9 cellular contexts compared by ENCODE assay signal in the genomic region with DNA sequence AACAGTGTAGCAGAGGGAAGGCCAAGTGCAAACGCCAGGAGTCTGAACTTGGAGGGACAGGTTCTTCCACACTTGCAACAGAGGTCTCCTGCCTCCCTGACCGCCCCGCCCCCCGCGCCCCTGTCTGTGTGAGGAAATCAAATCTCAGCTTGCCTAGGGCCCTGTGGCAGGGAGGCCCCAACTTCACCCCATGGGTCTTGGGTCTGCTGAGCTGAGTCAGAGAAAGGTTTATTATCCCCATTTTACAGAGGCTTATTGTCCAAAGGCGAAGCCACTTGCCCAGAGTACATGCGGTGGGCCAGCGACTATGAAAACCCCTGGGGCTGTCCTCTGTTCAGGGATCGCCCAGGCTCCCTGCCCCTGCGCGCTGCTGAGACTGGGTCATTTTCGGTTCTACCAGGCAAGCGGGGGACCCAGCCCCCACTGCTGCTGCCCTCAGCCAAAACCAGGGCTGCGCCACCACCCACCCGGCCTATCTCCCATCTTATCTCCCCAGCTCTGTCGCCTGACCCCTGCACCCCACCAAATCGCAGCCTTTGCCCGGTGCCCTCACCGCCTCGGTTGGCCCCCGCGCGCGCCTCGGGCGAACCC. TPM values are rescaled to one million over a fixed set of nuclear protein-coding genes. Genes with fewer than 3 reads are reported as not detected.
A peak's percentile ranks its signal among the peaks of the same experiment; 100 is the strongest.
DNase-seq lines count a peak whose midpoint lies in the region; FAIRE-seq and TF ChIP-seq lines count a peak whose summit lies in the region.
"Had no signal": no experiment of that assay in that cellular context is flagged by ENCODE, and none has a peak within 500 bp of the region (broad histone marks: within the 10 kb centered on the region; RNA-seq: fewer than 3 reads in every experiment).

No MANE protein-coding gene starts in this region.

- H3K36me3 Mint-ChIP-seq in HFFc6 (ENCODE audit: low read depth) = no peaks in the 10 kb centered on the region

- no peak overlapping the region for H2AFZ ChIP-seq in keratinocyte (ENCODE audit: control insufficient read depth, low read length)

- dilution Hi-C loops in keratinocyte (cut with MboI; ENCODE audit: extremely low pct_ligation_motif_present, low sequenced_read_pairs) = no loop called here

- H3K4me1 ChIP-seq in keratinocyte (ENCODE audit: control insufficient read depth, extremely low read depth, insufficient read depth, low read length) = peaks cover 22% of the 10 kb centered on the region

- no peak overlapping the region for H3K27ac Mint-ChIP-seq in HFFc6

- FAIRE-seq in keratinocyte (lab: Jason Lieb, UNC) = no peak

- TF ChIP-seq CTCF in keratinocyte (optimal IDR thresholded peaks at IDR 0.05 in 1 of 3, IDR thresholded peaks at IDR 0.05 in 1 of 3, conservative IDR thresholded peaks at IDR 0.05 in 1 of 3; ENCODE audit: extremely low read depth in 1 of 3, insufficient read depth in 2 of 3, low read length in 3 of 3) = no peak
- no peak for TF ChIP-seq CTCF in HFFc6 (IDR thresholded peaks at IDR 0.05)

- DNase-seq in DMS153 (lab: John Stamatoyannopoulos, UW) = peak; percentile 42
- no peak for DNase-seq in DMS153 treated with DMSO at 0.1 percent for 48 hours (lab: John Stamatoyannopoulos, UW; ENCODE audit: unreplicated experiment)
- peak in 39 of 56 donors; percentile 10 to 71 (median 57) for DNase-seq in amygdala (lab: John Stamatoyannopoulos, UW)
- DNase-seq in keratinocyte (ENCODE audit: low read depth, low spot score) = no peak
- peak; percentile 71 for DNase-seq in superior temporal gyrus (ENCODE audit: extremely low spot score)
- no peak for DNase-seq in AG08395 (ENCODE audit: low spot score)
- no peak for DNase-seq in 8988T
- no peak for DNase-seq in HFFc6

- no peak overlapping the region for H3K9ac ChIP-seq in keratinocyte (ENCODE audit: control insufficient read depth, extremely low read depth, insufficient read depth, low read length)

- H3K27me3 Mint-ChIP-seq in HFFc6 (ENCODE audit: insufficient read depth) = peaks cover 21% of the 10 kb centered on the region

- H3K27ac ChIP-seq in keratinocyte (ENCODE audit: control insufficient read depth, insufficient read depth, low read length) = no peak overlapping the region
- H3K27ac ChIP-seq: 22Rv1 had no signal

- no peaks in the 10 kb centered on the region for H3K9me3 Mint-ChIP-seq in HFFc6

- no peaks in the 10 kb centered on the region for H4K20me1 ChIP-seq in keratinocyte (ENCODE audit: control insufficient read depth, extremely low read depth, insufficient read depth, low read length)

- H3K79me2 ChIP-seq in keratinocyte (ENCODE audit: control insufficient read depth, insufficient read depth, low read length) = no peaks in the 10 kb centered on the region

- H3K36me3 ChIP-seq in keratinocyte (ENCODE audit: control insufficient read depth in 2 of 2, extremely low read depth in 1 of 2, insufficient read depth in 2 of 2, low read length in 2 of 2) = peaks cover 0 to 1% of the 10 kb centered on the region in 2 experiments

- H3K27me3 ChIP-seq in keratinocyte (ENCODE audit: control insufficient read depth, extremely low read depth, insufficient read depth, low read length) = no peaks in the 10 kb centered on the region

- peak overlapping the region; percentile 67 for H3K4me2 ChIP-seq in keratinocyte (ENCODE audit: control insufficient read depth, extremely low read depth, insufficient read depth, low read depth, low read length)

- H3K9me3 ChIP-seq in keratinocyte (ENCODE audit: control insufficient read depth, low read depth, low read length) = no peaks in the 10 kb centered on the region

- no peaks in the 10 kb centered on the region for H3K4me1 Mint-ChIP-seq in HFFc6 (ENCODE audit: low read depth)

- H3K4me3 Mint-ChIP-seq in HFFc6 = no peak overlapping the region

- H3K9me1 ChIP-seq in keratinocyte (ENCODE audit: control insufficient read depth, extremely low read depth, insufficient read depth, low read length) = no peaks in the 10 kb centered on the region

- peak overlapping the region in 2 of 3 experiments; percentile 26 to 27 for H3K4me3 ChIP-seq in keratinocyte (ENCODE audit: control insufficient read depth in 2 of 3, extremely low read depth in 1 of 3, insufficient read depth in 2 of 3, low read depth in 1 of 3, low read length in 3 of 3)

RNA-seq across cellular contexts. Expression of a gene that starts 1.0 kb away (rescaled TPM):
- polyA plus RNA-seq in keratinocyte = 12.8 to 43.4 TPM (median 19.8 TPM) in 3 replicates
- polyA plus RNA-seq in keratinocyte (2011; ENCODE audit: low read depth) = 29.5 TPM
- polyA plus RNA-seq in keratinocyte (2011; cell fraction: cytosol; rRNA removed) = 20.0 and 27.2 TPM in 2 replicates
- 23.8 and 29.4 TPM in 2 replicates for polyA plus RNA-seq in keratinocyte (2011; cell fraction: nucleus; rRNA removed)
- 8.6 and 25.6 TPM in 2 replicates for polyA plus RNA-seq in keratinocyte (2012; ENCODE audit: low replicate concordance)
- 24.5 to 52.5 TPM (median 30.8 TPM) in 3 replicates for polyA minus RNA-seq in keratinocyte
- polyA minus RNA-seq in keratinocyte (2011; cell fraction: cytosol; rRNA and poly(A)+ RNA removed) = 25.1 TPM
- 16.3 and 17.7 TPM in 2 replicates for polyA minus RNA-seq in keratinocyte (2011; cell fraction: nucleus; rRNA and poly(A)+ RNA removed)
- total RNA-seq in HFFc6 (2021; fragmentation: NEBNext Ultra II Directional; extraction: Animal tissue kit (Norgen Biotek cat#: 25700)) = not detected

RNA-seq across cellular contexts. Expression of a gene that starts 58.8 kb away (rescaled TPM):
- polyA plus RNA-seq in keratinocyte = not detected in 3 replicates
- not detected for polyA plus RNA-seq in keratinocyte (2011; ENCODE audit: low read depth)
- not detected in 2 replicates for polyA plus RNA-seq in keratinocyte (2011; cell fraction: cytosol; rRNA removed)
- not detected in 2 replicates for polyA plus RNA-seq in keratinocyte (2011; cell fraction: nucleus; rRNA removed)
- polyA plus RNA-seq in keratinocyte (2012; ENCODE audit: low replicate concordance) = not detected in 2 replicates
- polyA minus RNA-seq in keratinocyte = not detected in 3 replicates
- not detected for polyA minus RNA-seq in keratinocyte (2011; cell fraction: cytosol; rRNA and poly(A)+ RNA removed)
- polyA minus RNA-seq in keratinocyte (2011; cell fraction: nucleus; rRNA and poly(A)+ RNA removed) = not detected in 2 replicates
- not detected for total RNA-seq in HFFc6 (2021; fragmentation: NEBNext Ultra II Directional; extraction: Animal tissue kit (Norgen Biotek cat#: 25700))

Comparison
In these comparisons a context has a peak if more than half of its experiments do, and no peak if none do; other contexts are left out.
1. DNase-seq: peak in DMS153 (single experiment), amygdala (39 of 56) and superior temporal gyrus (single experiment); none in DMS153 treated with DMSO at 0.1 percent for 48 hours (single experiment), keratinocyte (single experiment), AG08395 (single experiment), 8988T (single experiment) and HFFc6 (single experiment).